In genomic region chr16:4175849-4176248, GRCh38 we compare ENCODE assay signal across 23 cellular contexts.
"Had no signal": no experiment of that assay in that cellular context is flagged by ENCODE, and none has a peak within 500 bp of the region (broad histone marks: within the 10 kb centered on the region; RNA-seq: fewer than 3 reads in every experiment).

No MANE protein-coding gene starts in this region.

- H3K36me3 Mint-ChIP-seq: activated naive CD4-positive, alpha-beta T cell treated with anti-CD3 and anti-CD28 coated beads, Interleukin-2, amount 50 U/mL, for 72 hours; memory B cell; natural killer cell treated with Interleukin-12 subunit alpha and Interleukin-12 subunit beta and Interleukin-15 and Interleukin-18, amount 100 ng/mL, for 72 hours had no signal

- H3K9me3 Mint-ChIP-seq: activated naive CD4-positive, alpha-beta T cell treated with anti-CD3 and anti-CD28 coated beads, Interleukin-2, amount 50 U/mL, for 72 hours; activated T-cell treated with anti-CD3 and anti-CD28 coated beads, Interleukin-2, amount 50 U/mL, for 24 hours; activated T-helper 17 cell treated with anti-CD3 and anti-CD28 coated beads, Interleukin-2, amount 50 U/mL, for 72 hours; memory B cell; natural killer cell treated with Interleukin-12 subunit alpha and Interleukin-12 subunit beta and Interleukin-15 and Interleukin-18, amount 100 ng/mL, for 72 hours; T-helper 2 cell treated with Interferon-gamma antibody and Interleukin-4, amounts not matched to agents 5 μg/mL and 100 μg/mL, for 36 hours had no signal

- H3K9me3 ChIP-seq: breast epithelium, colonic mucosa, esophagus muscularis mucosa, gastroesophageal sphincter, ovary, prostate gland, stomach, suprapubic skin, transverse colon had no signal

- DNase-seq: activated CD4-positive, alpha-beta T cell treated with anti-CD3 and anti-CD28 coated beads, Interleukin-2, amount 50 U/mL, for 4 hours; activated CD8-positive, alpha-beta memory T cell treated with anti-CD3 and anti-CD28 coated beads for 24 hours; activated CD8-positive, alpha-beta memory T cell treated with anti-CD3 and anti-CD28 coated beads, Interleukin-2, amount 50 U/mL, for 4 hours; activated T-cell treated with anti-CD3 and anti-CD28 coated beads, Interleukin-2, amount 50 U/mL, for 24 hours; colonic mucosa; head of caudate nucleus; hypothalamus; ovary; stimulated activated CD4-positive, alpha-beta T cell treated with anti-CD3 and anti-CD28 coated beads, Interleukin-12 subunit alpha, Interleukin-12 subunit beta, amount 100 ng/mL, for 4 hours; stimulated activated CD4-positive, alpha-beta T cell treated with anti-CD3 and anti-CD28 coated beads, Interleukin-4, amount 100 ng/mL, for 4 hours; stomach; transverse colon had no signal

- H3K27ac ChIP-seq: colonic mucosa, esophagus muscularis mucosa, gastroesophageal sphincter, ovary, prostate gland, stomach, suprapubic skin, transverse colon had no signal

- H3K27me3 ChIP-seq: breast epithelium, colonic mucosa, esophagus muscularis mucosa, gastroesophageal sphincter, ovary, stomach, suprapubic skin, transverse colon had no signal

- H3K4me3 ChIP-seq: breast epithelium, colonic mucosa, esophagus muscularis mucosa, gastroesophageal sphincter, ovary, prostate gland, stomach, suprapubic skin, transverse colon had no signal

- H3K4me3 Mint-ChIP-seq: activated T-cell treated with anti-CD3 and anti-CD28 coated beads, Interleukin-2, amount 50 U/mL, for 24 hours; activated T-helper 17 cell treated with anti-CD3 and anti-CD28 coated beads, Interleukin-2, amount 50 U/mL, for 72 hours; memory B cell; natural killer cell treated with Interleukin-12 subunit alpha and Interleukin-12 subunit beta and Interleukin-15 and Interleukin-18, amount 100 ng/mL, for 72 hours; T-helper 2 cell treated with Interferon-gamma antibody and Interleukin-4, amounts not matched to agents 5 μg/mL and 100 μg/mL, for 36 hours had no signal

- H3K4me1 ChIP-seq: breast epithelium, colonic mucosa, esophagus muscularis mucosa, gastroesophageal sphincter, prostate gland, stomach, transverse colon had no signal

- FAIRE-seq: urothelium cell line had no signal

- H3K4me1 Mint-ChIP-seq: activated T-helper 17 cell treated with anti-CD3 and anti-CD28 coated beads, Interleukin-2, amount 50 U/mL, for 72 hours had no signal

- H3K36me3 ChIP-seq: breast epithelium, colonic mucosa, esophagus muscularis mucosa, gastroesophageal sphincter, ovary, prostate gland, stomach, suprapubic skin, transverse colon had no signal

- H3K27me3 Mint-ChIP-seq: activated T-cell treated with anti-CD3 and anti-CD28 coated beads, Interleukin-2, amount 50 U/mL, for 24 hours; activated T-helper 17 cell treated with anti-CD3 and anti-CD28 coated beads, Interleukin-2, amount 50 U/mL, for 72 hours; natural killer cell treated with Interleukin-12 subunit alpha and Interleukin-12 subunit beta and Interleukin-15 and Interleukin-18, amount 100 ng/mL, for 72 hours had no signal

- H3K27ac Mint-ChIP-seq: activated naive CD4-positive, alpha-beta T cell treated with anti-CD3 and anti-CD28 coated beads, Interleukin-2, amount 50 U/mL, for 72 hours; activated T-cell treated with anti-CD3 and anti-CD28 coated beads, Interleukin-2, amount 50 U/mL, for 24 hours; activated T-helper 17 cell treated with anti-CD3 and anti-CD28 coated beads, Interleukin-2, amount 50 U/mL, for 72 hours; memory B cell; natural killer cell treated with Interleukin-12 subunit alpha and Interleukin-12 subunit beta and Interleukin-15 and Interleukin-18, amount 100 ng/mL, for 72 hours; T-helper 2 cell treated with Interferon-gamma antibody and Interleukin-4, amounts not matched to agents 5 μg/mL and 100 μg/mL, for 36 hours had no signal

- ATAC-seq: activated naive CD4-positive, alpha-beta T cell treated with anti-CD3 and anti-CD28 coated beads, Interleukin-2, amount 50 U/mL, for 72 hours; activated T-helper 17 cell treated with anti-CD3 and anti-CD28 coated beads, Interleukin-2, amount 50 U/mL, for 72 hours; gastroesophageal sphincter; natural killer cell treated with Interleukin-12 subunit alpha and Interleukin-12 subunit beta and Interleukin-15 and Interleukin-18, amount 100 ng/mL, for 72 hours had no signal
